Comparison of ENCODE assay signal across 16 cellular contexts in genomic region chr3:125039897-125040175, GRCh38. TPM values are rescaled to one million over a fixed set of nuclear protein-coding genes. Genes with fewer than 3 reads are reported as not detected.
DNase-seq lines count a peak whose midpoint lies in the region; ATAC-seq, FAIRE-seq and TF ChIP-seq lines count a peak whose summit lies in the region.
"Had no signal": no experiment of that assay in that cellular context is flagged by ENCODE, and none has a peak within 500 bp of the region (broad histone marks: within the 10 kb centered on the region; RNA-seq: fewer than 3 reads in every experiment).

No MANE protein-coding gene starts in this region.

- TF ChIP-seq CTCF in kidney (IDR thresholded peaks at IDR 0.05; ENCODE audit: borderline replicate concordance, extremely low read depth, insufficient read depth) (no peak), sigmoid colon (IDR thresholded peaks at IDR 0.05) (no peak)

- H3K27ac ChIP-seq in cingulate gyrus (ENCODE audit: low read depth, low read length), result peak overlapping the region; percentile 80
- H3K27ac ChIP-seq in kidney (ENCODE audit: low read depth in 2 of 2, low read length in 2 of 2), result peak overlapping the region; percentile 5 to 13
- H3K27ac ChIP-seq in sigmoid colon, result peak overlapping the region; percentile 25 to 62 (median 56)
- H3K27ac ChIP-seq: epithelial cell of prostate, pancreas had no signal

- H3K9ac ChIP-seq in kidney (ENCODE audit: low read length in 2 of 2), result no peak overlapping the region

- peak; percentile 29 for DNase-seq in EH (ENCODE audit: low read depth)
- DNase-seq in kidney, result no peak
- DNase-seq in sigmoid colon, result no peak
- no peak for DNase-seq in DMS79 treated with DMSO at 0.1 percent for 48 hours (lab: John Stamatoyannopoulos, UW)
- no peak for DNase-seq in GM12891 (ENCODE audit: insufficient read length, low spot score)
- no peak for DNase-seq in stimulated activated CD4-positive, alpha-beta T cell treated with anti-CD3 and anti-CD28 coated beads, Interleukin-12 subunit alpha, Interleukin-12 subunit beta, amount 100 ng/mL, for 4 hours
- DNase-seq: activated CD4-positive, alpha-beta T cell treated with anti-CD3 and anti-CD28 coated beads for 48 hours; DMS 273 treated with DMSO at 0.1 percent for 48 hours; NCI-H187 treated with DMSO at 0.1 percent for 48 hours; pancreas had no signal

- no peak for TF ChIP-seq POLR2A in sigmoid colon (IDR thresholded peaks at IDR 0.05)
- TF ChIP-seq POLR2A in GM12891 (IDR thresholded peaks at IDR 0.05; ENCODE audit: low read depth, low read length), result no peak

- H3K4me3 ChIP-seq in kidney (ENCODE audit: low read length in 2 of 2) (no peak overlapping the region), sigmoid colon (no peak overlapping the region)
- H3K4me3 ChIP-seq: pancreas had no signal

- intact Hi-C loops in kidney (cut with DNase I) (no loop called here), sigmoid colon (cut with DNase I) (no loop called here)

- no peaks in the 10 kb centered on the region for H3K36me3 ChIP-seq in kidney (ENCODE audit: control insufficient read depth in 1 of 2, insufficient read depth in 2 of 2, low read length in 2 of 2)
- no peaks in the 10 kb centered on the region for H3K36me3 ChIP-seq in sigmoid colon
- H3K36me3 ChIP-seq: pancreas had no signal

- no peak for FAIRE-seq in kidney (lab: Jason Lieb, UNC)
- FAIRE-seq in GM12891 (lab: Jason Lieb, UNC), result no peak
- FAIRE-seq: pancreas, urothelium cell line had no signal

- 75 to 78% methylated on average over 5 of the region's 5 CpGs for WGBS in sigmoid colon, 2 donors

- H3K4me1 ChIP-seq in kidney (ENCODE audit: control insufficient read depth in 1 of 2, insufficient read depth in 1 of 2, low read depth in 1 of 2, low read length in 2 of 2), result peaks cover 0 to 25% of the 10 kb centered on the region in 2 donors
- peaks cover 0 to 73% (median 53%) of the 10 kb centered on the region in 4 donors for H3K4me1 ChIP-seq in sigmoid colon

- H3K27me3 ChIP-seq in sigmoid colon, result no peaks in the 10 kb centered on the region
- H3K27me3 ChIP-seq: pancreas had no signal

- no peak for TF ChIP-seq EP300 in sigmoid colon (IDR thresholded peaks at IDR 0.05)

- H3K9me3 ChIP-seq in kidney (ENCODE audit: control insufficient read depth in 1 of 2, low read length in 2 of 2) (no peaks in the 10 kb centered on the region), sigmoid colon (peaks cover 0 to 4% (median 0%) of the 10 kb centered on the region in 4 donors)
- H3K9me3 ChIP-seq: pancreas had no signal

- ATAC-seq in GM18870 (IDR thresholded peaks at IDR 0.05; ENCODE audit: unreplicated experiment), result no peak
- ATAC-seq: activated T-helper 17 cell treated with anti-CD3 and anti-CD28 coated beads, Interleukin-2, amount 50 U/mL, for 72 hours; HCT116; pancreas had no signal

TF ChIP-seq in GM12891, 5 proteins besides CTCF, POLR2A, EP300 and RAD21:
- TF ChIP-seq TAF1 (IDR thresholded peaks at IDR 0.05; ENCODE audit: low read depth, low read length) (no peak), SPI1 (IDR thresholded peaks at IDR 0.05; ENCODE audit: low read depth, low read length) (no peak), POLR2AphosphoS5 (IDR thresholded peaks at IDR 0.05; ENCODE audit: low read depth, low read length) (no peak), PAX5 (IDR thresholded peaks at IDR 0.05; ENCODE audit: insufficient read depth, low read length, severe bottlenecking) (no peak), POU2F2 (IDR thresholded peaks at IDR 0.05; ENCODE audit: low read depth, low read length) (no peak)

RNA-seq across cellular contexts. Expression of gene HEG1, which starts 16.0 kb away (rescaled TPM):
- total RNA-seq in kidney (96.3 TPM), sigmoid colon (10 to 100 TPM; 24.5 to 61.6 (median 41.5) TPM)
- polyA plus RNA-seq in kidney (ENCODE audit: insufficient read depth, low read depth, low replicate concordance) (10.3 TPM), sigmoid colon (1 to 10 TPM in 2 of 3 donors, under 1 TPM in 1; 0.92 to 9.7 (median 1.8) TPM)
- 11.3 TPM for polyA plus RNA-seq in GM12891 (2012; ENCODE audit: low read depth, missing spikeins)

Comparison
In these comparisons a context has a peak if more than half of its experiments do, and no peak if none do; other contexts are left out.
1. H3K27ac ChIP-seq: peak in every context shown above with its lines; median percentile 80 in cingulate gyrus; 56 in sigmoid colon; 9 in kidney.